11 cellular contexts compared by ENCODE assay signal in the genomic region with DNA sequence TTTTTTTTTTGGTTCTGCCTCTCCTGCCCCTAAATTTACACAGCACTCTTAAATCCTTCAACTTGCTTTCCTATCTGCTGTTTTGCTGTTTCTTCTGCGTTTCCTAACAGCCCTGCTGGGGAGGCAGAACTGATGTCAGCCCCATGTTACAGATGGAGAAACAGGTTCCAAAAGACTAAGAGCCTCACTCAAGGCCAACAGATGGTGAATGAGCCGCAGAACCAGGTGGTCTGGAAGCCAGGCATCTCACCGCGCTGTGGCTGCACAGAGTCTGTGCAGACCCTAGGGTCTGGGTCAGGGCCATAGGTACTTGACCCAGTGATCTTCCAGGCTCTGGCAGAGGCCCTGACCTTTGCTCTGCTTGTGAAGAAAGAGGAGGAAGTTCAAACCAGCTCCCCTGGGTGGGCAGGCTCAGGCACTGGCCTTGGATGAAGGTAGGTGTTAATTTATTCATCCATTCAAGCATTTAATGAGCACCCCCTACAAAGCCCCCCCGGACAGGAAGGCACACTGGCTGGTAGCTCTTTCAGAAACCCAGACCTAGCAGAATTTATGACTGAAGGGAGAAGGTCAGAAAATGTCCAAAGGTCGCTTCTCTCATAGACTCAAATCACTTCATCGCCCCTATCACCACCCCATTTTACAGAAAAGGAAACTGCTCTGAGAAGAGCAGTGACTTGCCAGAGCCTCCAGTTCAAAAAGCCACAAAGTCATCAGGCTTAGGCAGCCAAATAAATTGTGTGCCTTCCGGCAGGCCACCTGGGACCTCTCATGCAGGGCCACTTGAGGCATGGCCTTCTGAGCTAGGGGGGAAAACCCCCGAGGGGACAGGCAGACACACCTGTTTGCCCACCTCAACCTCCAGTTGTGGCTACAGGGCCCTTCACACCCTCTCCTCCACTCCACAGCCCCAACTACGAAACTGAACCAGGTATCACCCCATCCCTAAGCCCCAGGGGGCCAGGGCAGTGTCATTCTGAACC. TPM values are rescaled to one million over a fixed set of nuclear protein-coding genes. Genes with fewer than 3 reads are reported as not detected.
DNase-seq lines count a peak whose midpoint lies in the region; ATAC-seq, FAIRE-seq and TF ChIP-seq lines count a peak whose summit lies in the region.
"Had no signal": no experiment of that assay in that cellular context is flagged by ENCODE, and none has a peak within 500 bp of the region (broad histone marks: within the 10 kb centered on the region; RNA-seq: fewer than 3 reads in every experiment).

No MANE protein-coding gene starts in this region.

- H3K36me3 Mint-ChIP-seq in IgD-negative memory B cell: no peaks in the 10 kb centered on the region

- 0% methylated on average over 9 of the region's 10 CpGs for WGBS in HepG2 (ENCODE audit: low lambda C conversion rate)
- 89 to 92% methylated on average over 10 of the region's 10 CpGs for WGBS in aorta, 2 donors

- peaks cover 10 to 18% (median 15%) of the 10 kb centered on the region in 3 donors for H3K4me1 Mint-ChIP-seq in IgD-negative memory B cell

- BruUV-seq in HepG2 (replicated peaks; lab: Mats Ljungman, UMichigan): no TSS peak

- H4K20me1 ChIP-seq in HepG2 (ENCODE audit: insufficient read depth, low read length): peaks cover 7% of the 10 kb centered on the region

- TF ChIP-seq POLR2A in HepG2 (IDR thresholded peaks at IDR 0.05; ENCODE audit: insufficient read depth in 1 of 2, low read depth in 2 of 2, low read length in 2 of 2): peak in 1 of 2 experiments; percentile 56; a peak in 2 of 4 replicates

- H3K27ac ChIP-seq in HepG2 (ENCODE audit: extremely low read length, insufficient read depth, low read length) (peak overlapping the region; percentile 98), aorta (ENCODE audit: low read depth in 1 of 2, low read length in 2 of 2) (no peak overlapping the region)

- ATAC-seq in GM19452 (IDR thresholded peaks at IDR 0.05; ENCODE audit: unreplicated experiment) (peak; percentile 45), HepG2 (peak; percentile 25), HG02852 (IDR thresholded peaks at IDR 0.05; ENCODE audit: unreplicated experiment) (no peak), aorta (ENCODE audit: low FRiP score) (no peak)

- peak; percentile 47 for DNase-seq in DMS 273 treated with DMSO at 0.1 percent for 48 hours (lab: John Stamatoyannopoulos, UW)
- no peak for DNase-seq in HepG2 (ENCODE audit: low spot score)
- DNase-seq in activated CD8-positive, alpha-beta memory T cell treated with anti-CD3 and anti-CD28 coated beads, Interleukin-2, amount 50 U/mL, for 4 hours: no peak
- DNase-seq in aorta: no peak
- no peak for DNase-seq in activated T-cell treated with anti-CD3 and anti-CD28 coated beads, Interleukin-2, amount 50 U/mL, for 1 hour

- no peaks in the 10 kb centered on the region; a peak in 1 of 5 replicates for H3K27me3 ChIP-seq in HepG2 (ENCODE audit: control insufficient read depth in 1 of 2, insufficient read depth in 2 of 2, low read length in 2 of 2)
- H3K27me3 ChIP-seq in aorta (ENCODE audit: control insufficient read depth in 1 of 2, insufficient read depth in 2 of 2, low read length in 1 of 2): no peaks in the 10 kb centered on the region

- POLR2A ChIA-PET in HepG2 (lab: Yijun Ruan, JAX): interaction anchor here (0.6 to 6.5 kb wide), 15 partner anchors 11 to 1810 kb away, joined by 3 to 156 read pairs (median 10); partner anchors contain the start of genes ACTR8, DCP1A and SELENOK

- no peak for FAIRE-seq in HepG2 (lab: Jason Lieb, UNC)
- FAIRE-seq: G401.6 had no signal

- H3K27ac Mint-ChIP-seq in IgD-negative memory B cell: no peak overlapping the region

- CTCF ChIA-PET in HepG2 (lab: Yijun Ruan, JAX; ENCODE audit: low intra/inter-chr PET ratio, low total read pairs): interaction anchor here (0.6 kb wide), 1 partner anchor 21 kb away, joined by 3 read pairs; no protein-coding TSS in a partner anchor

- TF ChIP-seq CTCF in HepG2 (CRISPR knock-in tag; IDR thresholded peaks at IDR 0.05): no peak

- H3K4me3 Mint-ChIP-seq in IgD-negative memory B cell: peak overlapping the region in 3 of 4 donors; percentile 69 to 75 (median 75)

- peak overlapping the region; percentile 97 for H3K9ac ChIP-seq in HepG2 (ENCODE audit: insufficient read depth, low read depth, low read length)

- in situ Hi-C loops in HepG2 (cut with HindIII; ENCODE audit: extremely low pct_ligation_motif_present, low pct_unique_long_range_greater_than_20kb): no loop called here

- no peak overlapping the region for H2AFZ ChIP-seq in HepG2 (ENCODE audit: low read length)

- peak in 1 of 2 experiments; percentile 61; a peak in 1 of 4 replicates for TF ChIP-seq EP300 in HepG2 (IDR thresholded peaks at IDR 0.05; ENCODE audit: low read depth in 2 of 2, low read length in 2 of 2)
- TF ChIP-seq EP300 in HepG2 (CRISPR knock-in tag; IDR thresholded peaks at IDR 0.05; ENCODE audit: borderline replicate concordance): peak; percentile 57; the same call in 1 of the 2 replicates

- H3K4me1 ChIP-seq in HepG2 (ENCODE audit: insufficient read depth, low read length) (peaks cover 76% of the 10 kb centered on the region), aorta (ENCODE audit: control insufficient read depth in 1 of 2, insufficient read depth in 2 of 2, low read length in 2 of 2) (peaks cover 0 to 1% of the 10 kb centered on the region in 2 donors)

- H3K36me3 ChIP-seq in HepG2 (replicated peaks in 1 of 2; ENCODE audit: control insufficient read depth in 1 of 2, insufficient read depth in 2 of 2, low read length in 2 of 2): peaks cover 6 to 27% of the 10 kb centered on the region in 2 experiments
- H3K36me3 ChIP-seq in aorta (ENCODE audit: control insufficient read depth in 1 of 2, insufficient read depth in 2 of 2, low read length in 1 of 2): no peaks in the 10 kb centered on the region

- H3K4me2 ChIP-seq in HepG2 (ENCODE audit: low read depth, low read length): peak overlapping the region; percentile 98

- H3K27me3 Mint-ChIP-seq in IgD-negative memory B cell: peaks cover 22% of the 10 kb centered on the region

- no peak; the same call in 1 of the 2 replicates for TF ChIP-seq RAD21 in HepG2 (CRISPR knock-in tag; IDR thresholded peaks at IDR 0.05)

- H3K9me3 ChIP-seq in HepG2 (ENCODE audit: low read length) (no peaks in the 10 kb centered on the region), aorta (ENCODE audit: control insufficient read depth, low read length) (no peaks in the 10 kb centered on the region)

- peaks cover 83% of the 10 kb centered on the region for H3K79me2 ChIP-seq in HepG2 (ENCODE audit: insufficient read depth, low read length)

- H3K9me3 Mint-ChIP-seq in IgD-negative memory B cell: peaks cover 0 to 2% (median 0%) of the 10 kb centered on the region in 3 donors

- H3K4me3 ChIP-seq in HepG2 (replicated peaks in 1 of 3; ENCODE audit: insufficient read depth in 1 of 3, low read depth in 2 of 3, low read length in 3 of 3) (peak overlapping the region; percentile 73 to 92 (median 77)), aorta (ENCODE audit: low read length in 2 of 2) (no peak overlapping the region)
- H3K4me3 ChIP-seq: skin epidermis had no signal

- intact Hi-C loops in HepG2 (cut with micrococcal nuclease; ENCODE audit: unreplicated experiment) (loop anchor here (2.0 to 5.0 kb wide), 3 partner anchors 36 to 47 kb away; partner anchors contain the start of gene SELENOK), aorta (cut with DNase I) (no loop called here)

RNA-seq across cellular contexts. Expression of gene CHDH, which starts 2.7 kb away (rescaled TPM):
- polyA plus RNA-seq in IgD-negative memory B cell: 0.45 TPM
- 40.4 and 48.9 TPM in 2 replicates for total RNA-seq in HepG2 (2016; rRNA removed; fragmentation: Illumina TruSeq; extraction: Trizol)
- total RNA-seq in HepG2 (2016; cell fraction: cytosol; rRNA removed; fragmentation: Illumina TruSeq; extraction: Trizol; ENCODE audit: low read depth): 3.3 TPM in 2 replicates
- 41.6 and 47.1 TPM in 2 replicates for total RNA-seq in HepG2 (2016; cell fraction: insoluble cytoplasmic fraction; rRNA removed; fragmentation: Illumina TruSeq; extraction: Trizol)
- total RNA-seq in HepG2 (2016; cell fraction: membrane; rRNA removed; fragmentation: Illumina TruSeq; extraction: Trizol): 15.0 and 16.6 TPM in 2 replicates
- 41.0 and 44.5 TPM in 2 replicates for total RNA-seq in HepG2 (2016; cell fraction: nucleus; rRNA removed; fragmentation: Illumina TruSeq; extraction: Trizol)
- polyA plus RNA-seq in HepG2 (2011; rRNA removed): 28.1 and 42.9 TPM in 2 replicates
- 23.3 and 24.3 TPM in 2 replicates for polyA plus RNA-seq in HepG2 (2011; cell fraction: cytosol; rRNA removed)
- polyA plus RNA-seq in HepG2 (2011; cell fraction: nucleus; rRNA removed): 209 and 246 TPM in 2 replicates
- polyA plus RNA-seq in HepG2 (2012): 32.6 and 41.1 TPM in 2 replicates
- 2.2 and 2.9 TPM in 2 replicates for polyA plus RNA-seq in HepG2 (2016; cell fraction: cytosol; fragmentation: Illumina TruSeq; extraction: Trizol; ENCODE audit: low read depth)
- polyA plus RNA-seq in HepG2 (2016; cell fraction: insoluble cytoplasmic fraction; fragmentation: Illumina TruSeq; extraction: Trizol; ENCODE audit: low read depth): 31.8 and 33.2 TPM in 2 replicates
- polyA plus RNA-seq in HepG2 (2016; cell fraction: membrane; fragmentation: Illumina TruSeq; extraction: Trizol; ENCODE audit: low read depth): 7.0 and 8.2 TPM in 2 replicates
- 89.8 and 92.2 TPM in 2 replicates for polyA plus RNA-seq in HepG2 (2016; cell fraction: nucleus; fragmentation: Illumina TruSeq; extraction: Trizol; ENCODE audit: insufficient read depth, low read depth)
- polyA minus RNA-seq in HepG2 (2011; rRNA and poly(A)+ RNA removed; ENCODE audit: low replicate concordance): 3.1 and 28.1 TPM in 2 replicates
- polyA minus RNA-seq in HepG2 (2011; cell fraction: cytosol; rRNA and poly(A)+ RNA removed): 11.1 and 12.1 TPM in 2 replicates
- 32.3 and 32.8 TPM in 2 replicates for polyA minus RNA-seq in HepG2 (2011; cell fraction: nucleus; rRNA and poly(A)+ RNA removed)
- 1 to 10 TPM; 1.1 to 3.7 TPM for total RNA-seq in aorta
- under 1 TPM; 0.56 to 0.63 TPM for polyA plus RNA-seq in aorta

RNA-seq across cellular contexts. Expression of gene IL17RB, which starts 2.9 kb away (rescaled TPM):
- polyA plus RNA-seq in IgD-negative memory B cell (0.48 TPM), HepG2 (2011; rRNA removed) (190 and 198 TPM in 2 replicates), aorta (1 to 10 TPM in 1 of 2 donors, under 1 TPM in 1; 0.23 to 1.9 TPM)
- total RNA-seq in HepG2 (2016; rRNA removed; fragmentation: Illumina TruSeq; extraction: Trizol) (62.7 and 130 TPM in 2 replicates), aorta (under 1 TPM; 0.52 to 0.96 TPM)
- 21.4 and 25.8 TPM in 2 replicates for total RNA-seq in HepG2 (2016; cell fraction: cytosol; rRNA removed; fragmentation: Illumina TruSeq; extraction: Trizol; ENCODE audit: low read depth)
- 63.1 and 130 TPM in 2 replicates for total RNA-seq in HepG2 (2016; cell fraction: insoluble cytoplasmic fraction; rRNA removed; fragmentation: Illumina TruSeq; extraction: Trizol)
- 31.0 and 36.3 TPM in 2 replicates for total RNA-seq in HepG2 (2016; cell fraction: membrane; rRNA removed; fragmentation: Illumina TruSeq; extraction: Trizol)
- total RNA-seq in HepG2 (2016; cell fraction: nucleus; rRNA removed; fragmentation: Illumina TruSeq; extraction: Trizol): 189 and 216 TPM in 2 replicates
- 70.3 and 82.3 TPM in 2 replicates for polyA plus RNA-seq in HepG2 (2011; cell fraction: cytosol; rRNA removed)
- 671 and 683 TPM in 2 replicates for polyA plus RNA-seq in HepG2 (2011; cell fraction: nucleus; rRNA removed)
- 89.0 and 97.8 TPM in 2 replicates for polyA plus RNA-seq in HepG2 (2012)
- 14.5 and 16.0 TPM in 2 replicates for polyA plus RNA-seq in HepG2 (2016; cell fraction: cytosol; fragmentation: Illumina TruSeq; extraction: Trizol; ENCODE audit: low read depth)
- 72.6 and 77.1 TPM in 2 replicates for polyA plus RNA-seq in HepG2 (2016; cell fraction: insoluble cytoplasmic fraction; fragmentation: Illumina TruSeq; extraction: Trizol; ENCODE audit: low read depth)
- 22.5 and 23.7 TPM in 2 replicates for polyA plus RNA-seq in HepG2 (2016; cell fraction: membrane; fragmentation: Illumina TruSeq; extraction: Trizol; ENCODE audit: low read depth)
- polyA plus RNA-seq in HepG2 (2016; cell fraction: nucleus; fragmentation: Illumina TruSeq; extraction: Trizol; ENCODE audit: insufficient read depth, low read depth): 415 and 421 TPM in 2 replicates
- 9.5 and 43.2 TPM in 2 replicates for polyA minus RNA-seq in HepG2 (2011; rRNA and poly(A)+ RNA removed; ENCODE audit: low replicate concordance)
- polyA minus RNA-seq in HepG2 (2011; cell fraction: cytosol; rRNA and poly(A)+ RNA removed): 23.4 and 24.0 TPM in 2 replicates
- 94.6 and 106 TPM in 2 replicates for polyA minus RNA-seq in HepG2 (2011; cell fraction: nucleus; rRNA and poly(A)+ RNA removed)
- total RNA-seq: SK-MEL-5 had no signal

RNA-seq across cellular contexts. Expression of gene ACTR8, which starts 38.5 kb away (rescaled TPM):
- 21.0 TPM for polyA plus RNA-seq in IgD-negative memory B cell
- total RNA-seq in HepG2 (2016; rRNA removed; fragmentation: Illumina TruSeq; extraction: Trizol): 29.0 and 38.5 TPM in 2 replicates
- 5.4 and 7.5 TPM in 2 replicates for total RNA-seq in HepG2 (2016; cell fraction: cytosol; rRNA removed; fragmentation: Illumina TruSeq; extraction: Trizol; ENCODE audit: low read depth)
- 33.7 and 39.1 TPM in 2 replicates for total RNA-seq in HepG2 (2016; cell fraction: insoluble cytoplasmic fraction; rRNA removed; fragmentation: Illumina TruSeq; extraction: Trizol)
- total RNA-seq in HepG2 (2016; cell fraction: membrane; rRNA removed; fragmentation: Illumina TruSeq; extraction: Trizol): 10.1 and 11.8 TPM in 2 replicates
- total RNA-seq in HepG2 (2016; cell fraction: nucleus; rRNA removed; fragmentation: Illumina TruSeq; extraction: Trizol): 20.8 and 21.7 TPM in 2 replicates
- 14.8 and 15.5 TPM in 2 replicates for polyA plus RNA-seq in HepG2 (2011; rRNA removed)
- 9.3 and 13.2 TPM in 2 replicates for polyA plus RNA-seq in HepG2 (2011; cell fraction: cytosol; rRNA removed)
- polyA plus RNA-seq in HepG2 (2011; cell fraction: nucleus; rRNA removed): 19.0 and 21.7 TPM in 2 replicates
- 17.1 and 18.0 TPM in 2 replicates for polyA plus RNA-seq in HepG2 (2012)
- 4.0 and 4.2 TPM in 2 replicates for polyA plus RNA-seq in HepG2 (2016; cell fraction: cytosol; fragmentation: Illumina TruSeq; extraction: Trizol; ENCODE audit: low read depth)
- 29.5 and 35.4 TPM in 2 replicates for polyA plus RNA-seq in HepG2 (2016; cell fraction: insoluble cytoplasmic fraction; fragmentation: Illumina TruSeq; extraction: Trizol; ENCODE audit: low read depth)
- polyA plus RNA-seq in HepG2 (2016; cell fraction: membrane; fragmentation: Illumina TruSeq; extraction: Trizol; ENCODE audit: low read depth): 4.2 and 6.6 TPM in 2 replicates
- 37.5 and 42.4 TPM in 2 replicates for polyA plus RNA-seq in HepG2 (2016; cell fraction: nucleus; fragmentation: Illumina TruSeq; extraction: Trizol; ENCODE audit: insufficient read depth, low read depth)
- polyA minus RNA-seq in HepG2 (2011; rRNA and poly(A)+ RNA removed; ENCODE audit: low replicate concordance): 13.3 and 33.7 TPM in 2 replicates
- 14.8 and 18.1 TPM in 2 replicates for polyA minus RNA-seq in HepG2 (2011; cell fraction: cytosol; rRNA and poly(A)+ RNA removed)
- polyA minus RNA-seq in HepG2 (2011; cell fraction: nucleus; rRNA and poly(A)+ RNA removed): 29.7 and 44.1 TPM in 2 replicates
- total RNA-seq in aorta: 10 to 100 TPM; 18.9 to 29.1 TPM
- 10 to 100 TPM in 1 of 2 donors, 1 to 10 TPM in 1; 5.4 to 14.0 TPM for polyA plus RNA-seq in aorta

RNA-seq across cellular contexts. Expression of gene SELENOK, which starts 48.2 kb away (rescaled TPM):
- polyA plus RNA-seq in IgD-negative memory B cell (121 TPM), HepG2 (2011; rRNA removed) (64.6 and 81.0 TPM in 2 replicates), aorta (100 to 1,000 TPM in 1 of 2 donors, 10 to 100 TPM in 1; 94.9 to 115 TPM)
- total RNA-seq in HepG2 (2016; rRNA removed; fragmentation: Illumina TruSeq; extraction: Trizol) (47.5 and 67.0 TPM in 2 replicates), aorta (10 to 100 TPM; 44.0 to 62.3 TPM)
- 98.1 and 99.7 TPM in 2 replicates for total RNA-seq in HepG2 (2016; cell fraction: cytosol; rRNA removed; fragmentation: Illumina TruSeq; extraction: Trizol; ENCODE audit: low read depth)
- 50.3 and 68.2 TPM in 2 replicates for total RNA-seq in HepG2 (2016; cell fraction: insoluble cytoplasmic fraction; rRNA removed; fragmentation: Illumina TruSeq; extraction: Trizol)
- 64.7 and 72.8 TPM in 2 replicates for total RNA-seq in HepG2 (2016; cell fraction: membrane; rRNA removed; fragmentation: Illumina TruSeq; extraction: Trizol)
- 41.7 and 53.7 TPM in 2 replicates for total RNA-seq in HepG2 (2016; cell fraction: nucleus; rRNA removed; fragmentation: Illumina TruSeq; extraction: Trizol)
- polyA plus RNA-seq in HepG2 (2011; cell fraction: cytosol; rRNA removed): 28.9 and 37.4 TPM in 2 replicates
- 5.1 and 10.8 TPM in 2 replicates for polyA plus RNA-seq in HepG2 (2011; cell fraction: nucleus; rRNA removed)
- polyA plus RNA-seq in HepG2 (2012): 45.5 and 58.6 TPM in 2 replicates
- 101 and 116 TPM in 2 replicates for polyA plus RNA-seq in HepG2 (2016; cell fraction: cytosol; fragmentation: Illumina TruSeq; extraction: Trizol; ENCODE audit: low read depth)
- polyA plus RNA-seq in HepG2 (2016; cell fraction: insoluble cytoplasmic fraction; fragmentation: Illumina TruSeq; extraction: Trizol; ENCODE audit: low read depth): 40.0 and 57.2 TPM in 2 replicates
- polyA plus RNA-seq in HepG2 (2016; cell fraction: membrane; fragmentation: Illumina TruSeq; extraction: Trizol; ENCODE audit: low read depth): 48.1 and 56.1 TPM in 2 replicates
- polyA plus RNA-seq in HepG2 (2016; cell fraction: nucleus; fragmentation: Illumina TruSeq; extraction: Trizol; ENCODE audit: insufficient read depth, low read depth): 82.5 and 83.8 TPM in 2 replicates
- 9.2 and 9.5 TPM in 2 replicates for polyA minus RNA-seq in HepG2 (2011; rRNA and poly(A)+ RNA removed; ENCODE audit: low replicate concordance)
- polyA minus RNA-seq in HepG2 (2011; cell fraction: cytosol; rRNA and poly(A)+ RNA removed): 9.1 and 9.7 TPM in 2 replicates
- polyA minus RNA-seq in HepG2 (2011; cell fraction: nucleus; rRNA and poly(A)+ RNA removed): 10.1 and 11.2 TPM in 2 replicates

Comparison
In these comparisons a context has a peak if more than half of its experiments do, and no peak if none do; other contexts are left out.
1. ATAC-seq: peak in GM19452 (single experiment) and HepG2 (single experiment); none in HG02852 (single experiment) and aorta (single experiment).
2. H3K4me3 ChIP-seq: peak in HepG2 (3 of 3); none in aorta (0 of 2).
3. RNA of gene IL17RB, which starts 2.9 kb away (polyA plus RNA-seq): 14.5 to 683 TPM in HepG2; 0.23 to 1.9 TPM in aorta and 0.48 TPM in IgD-negative memory B cell (single experiment); every median in the first group is over 4 times any median in the second.